ENCODE assay signal across 2 cellular contexts in genomic region chr7:143426479-143427142, GRCh38.
TF ChIP-seq lines count a peak whose summit lies in the region.

No MANE protein-coding gene starts in this region.

TF ChIP-seq in liver, 16 proteins besides CTCF, POLR2A, EP300 and RAD21:
- TF ChIP-seq EGR1 (IDR thresholded peaks at IDR 0.05; ENCODE audit: low read depth in 2 of 2), result no peak
- peak; percentile 18 to 47 for TF ChIP-seq RXRA (IDR thresholded peaks at IDR 0.05)
- no peak for TF ChIP-seq NR2F2 (IDR thresholded peaks at IDR 0.05)
- TF ChIP-seq GABPA (IDR thresholded peaks at IDR 0.05 in 1 of 2, conservative IDR thresholded peaks at IDR 0.05 in 1 of 2), result no peak
- no peak for TF ChIP-seq YY1 (IDR thresholded peaks at IDR 0.05)
- TF ChIP-seq HNF4A (conservative IDR thresholded peaks at IDR 0.05), result peak; percentile 50 to 72

TF ChIP-seq in HepG2, 621 proteins besides CTCF, POLR2A, EP300 and RAD21:
- no peak for TF ChIP-seq EHMT2 (IDR thresholded peaks at IDR 0.05; ENCODE audit: borderline replicate concordance, low read depth, low read length)
- TF ChIP-seq ZNF17 (CRISPR knock-in tag; IDR thresholded peaks at IDR 0.05), result no peak
- TF ChIP-seq DDIT3 (CRISPR knock-in tag; IDR thresholded peaks at IDR 0.05), result no peak
- no peak for TF ChIP-seq ZNF687 (CRISPR knock-in tag; IDR thresholded peaks at IDR 0.05)
- TF ChIP-seq ZNF414 (CRISPR knock-in tag; IDR thresholded peaks at IDR 0.05), result no peak
- no peak for TF ChIP-seq CREB3 (CRISPR knock-in tag; IDR thresholded peaks at IDR 0.05)
- TF ChIP-seq ZNF563 (CRISPR knock-in tag; IDR thresholded peaks at IDR 0.05), result no peak
- TF ChIP-seq PHF5A (CRISPR knock-in tag; IDR thresholded peaks at IDR 0.05; ENCODE audit: low read depth, unreplicated experiment), result no peak
- no peak for TF ChIP-seq MBNL3 (CRISPR knock-in tag; conservative IDR thresholded peaks at IDR 0.05)
- no peak for TF ChIP-seq KDM6A (CRISPR knock-in tag; IDR thresholded peaks at IDR 0.05; ENCODE audit: low read depth)
- no peak for TF ChIP-seq TBX3 (IDR thresholded peaks at IDR 0.05; ENCODE audit: borderline replicate concordance)
- no peak for TF ChIP-seq ADNP (CRISPR knock-in tag; IDR thresholded peaks at IDR 0.05)
- no peak for TF ChIP-seq ZNF891 (CRISPR knock-in tag; IDR thresholded peaks at IDR 0.05)
- TF ChIP-seq ZNF672 (CRISPR knock-in tag; IDR thresholded peaks at IDR 0.05), result no peak
- TF ChIP-seq PLSCR1 (CRISPR knock-in tag; IDR thresholded peaks at IDR 0.05; ENCODE audit: borderline replicate concordance), result no peak
TF ChIP-seq in HepG2: peak in this region for 0.
